In genomic region chr20:16476032-16476431, GRCh38 we compare ENCODE assay signal across 8 cellular contexts.
DNase-seq lines count a peak whose midpoint lies in the region; ATAC-seq, FAIRE-seq and TF ChIP-seq lines count a peak whose summit lies in the region.

No MANE protein-coding gene starts in this region.

- TF ChIP-seq POLR2A in gastroesophageal sphincter (IDR thresholded peaks at IDR 0.05) (no peak), GM12892 (IDR thresholded peaks at IDR 0.05; ENCODE audit: low read depth, low read length) (no peak)

- peak; percentile 49 to 65 (median 58) for TF ChIP-seq CTCF in gastroesophageal sphincter (IDR thresholded peaks at IDR 0.05)

- FAIRE-seq in GM12892 (lab: Jason Lieb, UNC): no peak

- TF ChIP-seq EP300 in gastroesophageal sphincter (IDR thresholded peaks at IDR 0.05): no peak

- H3K36me3 ChIP-seq in gastroesophageal sphincter: peaks cover 0 to 12% of the 10 kb centered on the region in 2 donors

- ATAC-seq in GM21825 (IDR thresholded peaks at IDR 0.05; ENCODE audit: unreplicated experiment) (peak; percentile 57), gastroesophageal sphincter (no peak)

- H3K4me1 ChIP-seq in gastroesophageal sphincter: peaks cover 0 to 21% (median 3%) of the 10 kb centered on the region in 3 donors

- H3K27me3 ChIP-seq in gastroesophageal sphincter: no peaks in the 10 kb centered on the region

- H3K4me3 ChIP-seq in gastroesophageal sphincter: no peak overlapping the region

- no peaks in the 10 kb centered on the region for H3K9me3 ChIP-seq in gastroesophageal sphincter

- 0 to 2% methylated on average over 3 of the region's 3 CpGs for WGBS in gastroesophageal sphincter (ENCODE audit: low coverage in 1 of 2), 2 donors

- no peak overlapping the region for H3K27ac ChIP-seq in gastroesophageal sphincter

- DNase-seq in DMS153 (lab: John Stamatoyannopoulos, UW): peak; percentile 52
- DNase-seq in NCI-H1092 treated with DMSO at 0.1 percent for 48 hours (lab: John Stamatoyannopoulos, UW): peak; percentile 63
- peak; percentile 62 for DNase-seq in SW480 (ENCODE audit: low spot score)
- peak; percentile 58 for DNase-seq in renal cortical epithelial cell (ENCODE audit: low read depth)
- no peak for DNase-seq in GM12892 (ENCODE audit: insufficient read length)
- no peak for DNase-seq in stimulated activated CD4-positive, alpha-beta T cell treated with anti-CD3 and anti-CD28 coated beads, Interleukin-4, amount 100 ng/mL, for 4 hours

Comparison
In these comparisons a context has a peak if more than half of its experiments do, and no peak if none do; other contexts are left out.
1. DNase-seq: peak in DMS153 (single experiment), NCI-H1092 treated with DMSO at 0.1 percent for 48 hours (single experiment), SW480 (single experiment) and renal cortical epithelial cell (single experiment); none in GM12892 (single experiment) and stimulated activated CD4-positive, alpha-beta T cell treated with anti-CD3 and anti-CD28 coated beads, Interleukin-4, amount 100 ng/mL, for 4 hours (0 of 2).